ENCODE assay signal across 8 cellular contexts in the genomic region with DNA sequence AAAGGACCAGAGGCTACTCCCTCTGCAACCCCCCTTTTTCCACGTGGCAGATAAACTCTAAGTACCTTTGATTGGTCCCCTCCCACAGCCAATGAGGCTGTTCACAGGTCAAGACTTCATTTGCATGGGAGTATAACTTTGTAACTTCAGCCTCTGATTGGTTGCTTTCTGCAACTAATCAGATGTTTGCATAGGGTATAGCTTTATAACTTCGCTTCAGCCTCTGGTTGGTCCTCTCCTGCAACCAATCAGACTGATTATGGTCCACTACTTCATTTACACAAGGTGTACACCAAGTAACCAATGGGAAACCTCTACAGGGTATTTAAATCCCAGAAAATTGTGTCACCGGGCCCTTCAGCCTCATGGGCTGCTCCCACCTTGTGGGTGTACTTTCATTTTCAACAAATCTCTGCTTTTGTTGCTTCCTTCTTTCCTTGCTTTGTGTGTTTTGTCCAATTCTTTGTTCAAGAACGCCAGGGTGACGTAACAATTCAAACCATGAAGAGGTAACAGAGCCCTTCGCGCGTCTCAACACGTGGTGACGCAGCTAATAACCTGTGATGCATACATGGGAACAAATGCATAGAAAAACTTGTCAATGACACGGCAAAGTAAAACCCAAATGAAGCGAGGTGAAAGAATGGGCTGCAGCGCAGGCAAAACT. TPM values are rescaled to one million over a fixed set of nuclear protein-coding genes. Genes with fewer than 3 reads are reported as not detected.
DNase-seq lines count a peak whose midpoint lies in the region; ATAC-seq and TF ChIP-seq lines count a peak whose summit lies in the region.

No MANE protein-coding gene starts in this region.

- no peak overlapping the region for H3K4me2 ChIP-seq in mesenchymal stem cell (ENCODE audit: low read length, poor library complexity, severe bottlenecking)

- peak overlapping the region; percentile 82 for H3K27ac ChIP-seq in CD8-positive, alpha-beta T cell (ENCODE audit: low read depth, low read length)
- H3K27ac ChIP-seq in mesenchymal stem cell (ENCODE audit: low read length, poor library complexity, severe bottlenecking) = no peak overlapping the region

- no peaks in the 10 kb centered on the region for H3K9me3 Mint-ChIP-seq in CD8-positive, alpha-beta T cell

- H3K23ac ChIP-seq in mesenchymal stem cell (ENCODE audit: low read length in 2 of 2) = no peak overlapping the region

- H3K4me1 ChIP-seq in CD8-positive, alpha-beta T cell (ENCODE audit: insufficient read depth, low read length) = peaks cover 29% of the 10 kb centered on the region
- peaks cover 2% of the 10 kb centered on the region for H3K4me1 ChIP-seq in mesenchymal stem cell (ENCODE audit: control insufficient read depth, insufficient read depth, low read depth, low read length)

- no peak overlapping the region for H2AK5ac ChIP-seq in mesenchymal stem cell (ENCODE audit: low read length, severe bottlenecking)

- CTCF ChIA-PET in CD8-positive, alpha-beta T cell (lab: Charles Lee) = interaction anchor here (0.6 to 1.8 kb wide), 4 partner anchors 47 to 344 kb away, joined by 3 to 6 read pairs (median 4); a partner anchor contains a TSS

- peak overlapping the region; percentile 93 for H3K27ac Mint-ChIP-seq in CD8-positive, alpha-beta T cell

- intact Hi-C loops in CD8-positive, alpha-beta T cell (cut with DNase I, micrococcal nuclease) = loop anchor here (2.0 to 10.0 kb wide), 7 partner anchors 39 to 423 kb away; a partner anchor contains a TSS
- intact Hi-C loops in posterior vena cava (cut with DNase I) = no loop called here

- no peak for TF ChIP-seq CTCF in CD8-positive, alpha-beta T cell (IDR thresholded peaks at IDR 0.05)

- H2BK5ac ChIP-seq in mesenchymal stem cell (ENCODE audit: low read depth, low read length, poor library complexity, severe bottlenecking) = no peak overlapping the region

- peak in 2 of 7 experiments; percentile 28 to 68 for DNase-seq in CD8-positive, alpha-beta T cell
- DNase-seq in LHCN-M2 (ENCODE audit: low read depth) = peak; percentile 38
- DNase-seq in amniotic epithelial cell (ENCODE audit: low read depth) = peak; percentile 13
- DNase-seq in mesenchymal stem cell = no peak
- DNase-seq in LoVo (ENCODE audit: low spot score) = no peak
- no peak for DNase-seq in posterior vena cava (ENCODE audit: low spot score)
- DNase-seq in NCI-H526 treated with DMSO at 0.1 percent for 48 hours (lab: John Stamatoyannopoulos, UW) = no peak

- H4K8ac ChIP-seq in mesenchymal stem cell (ENCODE audit: low read length) = peak overlapping the region; percentile 79

- peak overlapping the region; percentile 81 for H3K4me3 Mint-ChIP-seq in CD8-positive, alpha-beta T cell

- H3K36me3 ChIP-seq in CD8-positive, alpha-beta T cell (ENCODE audit: insufficient read depth, low read length) = no peaks in the 10 kb centered on the region
- H3K36me3 ChIP-seq in mesenchymal stem cell (ENCODE audit: control insufficient read depth in 1 of 2, insufficient read depth in 2 of 2, low read depth in 1 of 2, low read length in 2 of 2) = peaks cover 24 to 35% of the 10 kb centered on the region in 2 experiments

- H3K4ac ChIP-seq in mesenchymal stem cell (ENCODE audit: low read depth in 1 of 2, low read length in 2 of 2) = no peak overlapping the region

- H3K9ac ChIP-seq in mesenchymal stem cell (ENCODE audit: low read length) = peak overlapping the region; percentile 93

- H3K14ac ChIP-seq in mesenchymal stem cell (ENCODE audit: low read length in 2 of 2) = no peak overlapping the region

- POLR2A ChIA-PET in CD8-positive, alpha-beta T cell (lab: Charles Lee) = interaction anchor here (0.7 to 2.5 kb wide), 4 partner anchors 38 to 151 kb away, joined by 3 to 21 read pairs (median 4); a partner anchor contains a TSS

- H2AFZ ChIP-seq in mesenchymal stem cell (ENCODE audit: low read depth, low read length) = no peak overlapping the region

- ATAC-seq in CD8-positive, alpha-beta T cell = peak; percentile 9
- ATAC-seq in HG03159 (IDR thresholded peaks at IDR 0.05; ENCODE audit: unreplicated experiment) = no peak

- H3K9me3 ChIP-seq in CD8-positive, alpha-beta T cell (ENCODE audit: low read length) = no peaks in the 10 kb centered on the region
- H3K9me3 ChIP-seq in mesenchymal stem cell (ENCODE audit: control insufficient read depth, low read length) = no peaks in the 10 kb centered on the region

- no peak overlapping the region for H2BK15ac ChIP-seq in mesenchymal stem cell (ENCODE audit: low read depth, poor library complexity, severe bottlenecking)

- no peaks in the 10 kb centered on the region for H3K27me3 ChIP-seq in CD8-positive, alpha-beta T cell (ENCODE audit: insufficient read depth, low read length)
- H3K27me3 ChIP-seq in mesenchymal stem cell (ENCODE audit: control insufficient read depth in 1 of 2, insufficient read depth in 1 of 2, low read length in 2 of 2) = no peaks in the 10 kb centered on the region

- WGBS in mesenchymal stem cell = 95% methylated on average over 13 of the region's 13 CpGs

- no peak overlapping the region for H3K18ac ChIP-seq in mesenchymal stem cell (ENCODE audit: low read depth in 1 of 2, low read length in 2 of 2)

- H3K27me3 Mint-ChIP-seq in CD8-positive, alpha-beta T cell (ENCODE audit: low read depth) = no peaks in the 10 kb centered on the region

- H3K4me1 Mint-ChIP-seq in CD8-positive, alpha-beta T cell (ENCODE audit: low read depth) = peaks cover 38% of the 10 kb centered on the region

- H4K91ac ChIP-seq in mesenchymal stem cell (ENCODE audit: low read length) = no peak overlapping the region

- no peak overlapping the region for H2BK12ac ChIP-seq in mesenchymal stem cell (ENCODE audit: low read length in 2 of 2)

- H3K36me3 Mint-ChIP-seq in CD8-positive, alpha-beta T cell = peaks cover 15% of the 10 kb centered on the region

- H2BK120ac ChIP-seq in mesenchymal stem cell (ENCODE audit: low read depth, low read length) = no peak overlapping the region

- peaks cover 7% of the 10 kb centered on the region for H3K79me1 ChIP-seq in mesenchymal stem cell (replicated peaks; ENCODE audit: low read length, poor library complexity, severe bottlenecking)

- peak overlapping the region; percentile 92 for H3K4me3 ChIP-seq in CD8-positive, alpha-beta T cell (ENCODE audit: low read depth, low read length)
- H3K4me3 ChIP-seq in mesenchymal stem cell (ENCODE audit: insufficient read depth in 1 of 2, low read depth in 1 of 2, low read length in 2 of 2) = peak overlapping the region in 1 of 2 experiments; percentile 91

RNA-seq across cellular contexts. Expression of a gene that starts 47.2 kb away (rescaled TPM):
- 10 to 100 TPM; 37.4 to 39.4 TPM for total RNA-seq in CD8-positive, alpha-beta T cell
- total RNA-seq in LHCN-M2 (2014; rRNA removed) = 52.6 and 72.5 TPM in 2 replicates
- 32.9 TPM for polyA plus RNA-seq in LHCN-M2 (2012)
- polyA plus RNA-seq in mesenchymal stem cell (2013, experiment 1 of 2) = 51.2 TPM
- 50.0 TPM for polyA plus RNA-seq in mesenchymal stem cell (2013, experiment 2 of 2)
- 10 to 100 TPM; 42.0 to 44.4 TPM for total RNA-seq in posterior vena cava

Comparison
In these comparisons a context has a peak if more than half of its experiments do, and no peak if none do; other contexts are left out.
1. DNase-seq: peak in LHCN-M2 (single experiment) and amniotic epithelial cell (single experiment); none in mesenchymal stem cell (single experiment), LoVo (single experiment), posterior vena cava (single experiment) and NCI-H526 treated with DMSO at 0.1 percent for 48 hours (single experiment).
2. intact Hi-C loops: an anchor here in CD8-positive, alpha-beta T cell (2.0 to 10.0 kb wide); none called in posterior vena cava.